8 cellular contexts compared by ENCODE assay signal in genomic region chr2:71798266-71799012, GRCh38.
DNase-seq lines count a peak whose midpoint lies in the region; ATAC-seq, FAIRE-seq and TF ChIP-seq lines count a peak whose summit lies in the region.

No MANE protein-coding gene starts in this region.

- no peaks in the 10 kb centered on the region for H3K36me3 Mint-ChIP-seq in natural killer cell

- no peak for TF ChIP-seq POLR2A in erythroblast (IDR thresholded peaks at IDR 0.05; ENCODE audit: low read length)

- TF ChIP-seq CTCF in natural killer cell (IDR thresholded peaks at IDR 0.05), result peak; percentile 38

- H3K27ac Mint-ChIP-seq in natural killer cell, result no peak overlapping the region

- intact Hi-C loops in natural killer cell (cut with micrococcal nuclease), result no loop called here

- peak; percentile 12 for DNase-seq in NCI-H2196 (lab: John Stamatoyannopoulos, UW; ENCODE audit: unreplicated experiment)
- DNase-seq in NCI-H2196 treated with DMSO at 0.1 percent for 48 hours (lab: John Stamatoyannopoulos, UW; ENCODE audit: unreplicated experiment), result no peak
- DNase-seq in RPMI7951 (ENCODE audit: low read depth), result peak; percentile 50
- peak; percentile 54 to 69 for DNase-seq in erythroblast (lab: John Stamatoyannopoulos, UW)
- DNase-seq in natural killer cell, result no peak
- DNase-seq in RCC 7860 (ENCODE audit: low spot score), result no peak
- no peak for DNase-seq in activated CD4-positive, CD25-positive, alpha-beta regulatory T cell treated with anti-CD3 and anti-CD28 coated beads, Interleukin-2, amount 50 U/mL, for 72 hours

- no peak overlapping the region for H3K4me3 Mint-ChIP-seq in natural killer cell

- peaks cover 0 to 5% of the 10 kb centered on the region in 2 donors for H3K27me3 Mint-ChIP-seq in natural killer cell (ENCODE audit: low read depth in 2 of 2)

- no peak for FAIRE-seq in RCC 7860 (lab: Jason Lieb, UNC)

- H3K9me3 Mint-ChIP-seq in natural killer cell, result no peaks in the 10 kb centered on the region

- H3K4me1 Mint-ChIP-seq in natural killer cell, result no peaks in the 10 kb centered on the region

- ATAC-seq in HG02642 (IDR thresholded peaks at IDR 0.05; ENCODE audit: poor library complexity, unreplicated experiment) (peak; percentile 59), natural killer cell (peak in 1 of 3 donors; percentile 55)

Comparison
In these comparisons a context has a peak if more than half of its experiments do, and no peak if none do; other contexts are left out.
1. DNase-seq: peak in NCI-H2196 (single experiment), RPMI7951 (single experiment) and erythroblast (2 of 2); none in NCI-H2196 treated with DMSO at 0.1 percent for 48 hours (single experiment), natural killer cell (single experiment), RCC 7860 (single experiment) and activated CD4-positive, CD25-positive, alpha-beta regulatory T cell treated with anti-CD3 and anti-CD28 coated beads, Interleukin-2, amount 50 U/mL, for 72 hours (single experiment).